12 cellular contexts compared by ENCODE assay signal in the genomic region with DNA sequence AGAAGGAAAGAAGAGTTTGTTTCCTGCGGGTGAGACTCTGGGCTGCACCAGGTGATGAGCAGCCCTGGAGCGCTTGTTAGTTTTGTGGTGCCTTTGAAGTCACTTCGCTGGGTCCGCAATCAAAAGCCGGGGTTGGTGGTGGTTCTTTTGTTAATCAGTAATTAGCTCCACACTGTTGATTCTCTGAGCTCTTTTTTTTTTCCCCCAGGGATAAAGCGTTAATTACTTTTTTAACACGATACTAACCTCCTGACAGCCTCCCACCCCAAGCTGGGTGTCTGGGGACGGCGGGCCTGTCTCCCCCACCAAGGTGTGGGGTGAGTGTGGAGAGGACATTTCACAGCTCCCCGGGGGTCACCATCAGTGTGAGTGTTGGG. TPM values are rescaled to one million over a fixed set of nuclear protein-coding genes. Genes with fewer than 3 reads are reported as not detected.
DNase-seq lines count a peak whose midpoint lies in the region; TF ChIP-seq lines count a peak whose summit lies in the region.
"Had no signal": no experiment of that assay in that cellular context is flagged by ENCODE, and none has a peak within 500 bp of the region (broad histone marks: within the 10 kb centered on the region; RNA-seq: fewer than 3 reads in every experiment).

No MANE protein-coding gene starts in this region.

- TF ChIP-seq CTCF in A673 (conservative IDR thresholded peaks at IDR 0.05; ENCODE audit: low read depth, low read length) (no peak), glutamatergic neuron (IDR thresholded peaks at IDR 0.05; ENCODE audit: partially characterized antibody, unreplicated experiment) (no peak)

- no peaks in the 10 kb centered on the region for H3K27me3 ChIP-seq in A673 (replicated peaks; ENCODE audit: insufficient read depth, low read depth, low read length, poor library complexity)
- H3K27me3 ChIP-seq: heart left ventricle, MG63 had no signal

- H3K9me3 Mint-ChIP-seq in glutamatergic neuron (ENCODE audit: unreplicated experiment) = peaks cover 4% of the 10 kb centered on the region
- H3K9me3 Mint-ChIP-seq: CD14-positive monocyte had no signal

- BruUV-seq in A673 (replicated peaks; lab: Mats Ljungman, UMichigan) = no TSS peak

- no peaks in the 10 kb centered on the region for H3K36me3 Mint-ChIP-seq in glutamatergic neuron (ENCODE audit: unreplicated experiment)

- peaks cover 27% of the 10 kb centered on the region for H3K4me1 Mint-ChIP-seq in glutamatergic neuron (ENCODE audit: low read depth, unreplicated experiment)

- intact Hi-C loops in A673 (cut with micrococcal nuclease; ENCODE audit: unreplicated experiment) = loop anchor here (10.0 kb wide), 1 partner anchor 57 kb away; a partner anchor contains a TSS

- no peaks in the 10 kb centered on the region for H3K9me3 ChIP-seq in A673 (ENCODE audit: low read depth, low read length, poor library complexity, severe bottlenecking)
- H3K9me3 ChIP-seq: heart left ventricle, MG63, neutrophil had no signal

- CTCF ChIA-PET in A673 (lab: Charles Lee) = interaction anchor here (1.0 kb wide), 1 partner anchor 17 kb away, joined by 5 read pairs; no protein-coding TSS in a partner anchor

- H3K27ac Mint-ChIP-seq in glutamatergic neuron (ENCODE audit: unreplicated experiment) = peak overlapping the region; percentile 33

- H3K27ac ChIP-seq in A673 (ENCODE audit: low read depth, low read length, poor library complexity, severe bottlenecking) = peak overlapping the region; percentile 60
- H3K27ac ChIP-seq: neutrophil had no signal

- no peaks in the 10 kb centered on the region for H3K36me3 ChIP-seq in A673 (ENCODE audit: insufficient read depth, low read length, poor library complexity, severe bottlenecking)
- H3K36me3 ChIP-seq: neutrophil had no signal

- DNase-seq in A673 (ENCODE audit: low spot score) (no peak), HK-2 (ENCODE audit: unreplicated experiment) (peak; percentile 14), activated T-cell treated with anti-CD3 and anti-CD28 coated beads for 1 hour (ENCODE audit: low read depth) (peak; percentile 19), glutamatergic neuron (no peak), NCI-H2227 treated with DMSO at 0.1 percent for 48 hours (lab: John Stamatoyannopoulos, UW) (no peak), RPMI8226 (no peak), NCI-H526 treated with DMSO at 0.1 percent for 48 hours (lab: John Stamatoyannopoulos, UW) (no peak), retina (no peak)
- DNase-seq: MG63 had no signal

- H3K27me3 Mint-ChIP-seq in glutamatergic neuron (ENCODE audit: unreplicated experiment) = peaks cover 3% of the 10 kb centered on the region

- no peak overlapping the region for H3K4me3 ChIP-seq in A673 (ENCODE audit: low read depth, low read length, poor library complexity, severe bottlenecking)
- H3K4me3 ChIP-seq: heart left ventricle, MG63 had no signal

- peaks cover 23% of the 10 kb centered on the region for H3K4me1 ChIP-seq in A673 (ENCODE audit: insufficient read depth, low read length, poor library complexity, severe bottlenecking)

- H3K4me3 Mint-ChIP-seq in glutamatergic neuron (ENCODE audit: unreplicated experiment) = peak overlapping the region; percentile 63
- H3K4me3 Mint-ChIP-seq: CD14-positive monocyte had no signal

- POLR2A ChIA-PET in A673 (lab: Charles Lee; ENCODE audit: low non-redundant PET) = no interaction called here

RNA-seq across cellular contexts. Expression of a gene that starts 56.6 kb away (rescaled TPM):
- total RNA-seq in A673 (2021) (68.7 and 69.6 TPM in 2 replicates), glutamatergic neuron (ENCODE audit: unreplicated experiment) (12.6 TPM)

Comparison
In these comparisons a context has a peak if more than half of its experiments do, and no peak if none do; other contexts are left out.
1. DNase-seq: peak in HK-2 (single experiment) and activated T-cell treated with anti-CD3 and anti-CD28 coated beads for 1 hour (single experiment); none in A673 (single experiment), glutamatergic neuron (single experiment), NCI-H2227 treated with DMSO at 0.1 percent for 48 hours (single experiment), RPMI8226 (single experiment), NCI-H526 treated with DMSO at 0.1 percent for 48 hours (single experiment) and retina (single experiment).